In the genomic region with DNA sequence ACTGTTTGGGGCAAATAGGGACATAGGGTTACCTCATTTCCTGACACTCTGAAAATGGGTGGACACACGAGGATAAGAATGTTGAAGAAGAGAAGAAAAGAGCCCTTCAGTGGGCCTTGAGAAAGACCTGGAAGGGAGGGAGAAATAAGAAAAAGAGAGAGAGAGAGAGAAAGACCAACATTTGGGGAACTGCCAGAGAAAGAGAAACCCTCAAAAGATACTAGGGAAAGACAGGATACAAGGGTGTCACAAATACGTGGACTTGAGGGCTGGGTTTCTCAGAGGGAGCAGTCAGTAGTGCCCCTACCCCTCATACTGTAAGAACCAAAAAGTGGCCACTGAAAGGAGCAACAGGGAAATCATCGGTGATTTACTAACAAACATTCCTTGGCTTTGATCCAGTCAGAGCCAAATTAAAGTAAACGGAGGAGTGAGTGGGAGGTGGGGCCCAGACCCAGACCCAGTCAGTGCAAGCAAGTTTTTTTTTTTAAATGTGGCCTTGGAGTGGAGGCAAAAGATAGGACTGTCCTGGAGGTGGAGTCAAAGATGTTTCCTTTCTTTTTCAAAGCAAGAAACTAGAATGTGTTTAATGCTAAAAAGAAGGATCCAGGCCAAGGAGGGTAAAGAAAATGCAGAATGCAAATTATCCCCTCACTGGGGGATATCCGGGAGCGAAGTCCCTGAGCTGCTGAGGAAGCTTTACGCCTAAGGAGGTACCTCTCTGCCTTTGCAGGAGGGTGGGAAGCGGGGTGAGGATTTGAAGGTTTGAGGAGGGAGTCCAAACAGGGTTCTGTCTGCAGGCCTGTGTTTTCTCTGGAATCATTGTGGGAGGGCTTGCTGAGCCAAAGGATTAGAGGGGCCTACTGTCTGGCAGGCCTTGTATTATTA, we compare ENCODE assay signal across 1 cellular context.
TF ChIP-seq lines count a peak whose summit lies in the region.

No MANE protein-coding gene starts in this region.

TF ChIP-seq in K562, 482 proteins besides CTCF, POLR2A, EP300 and RAD21 (continued from another document):
- TF ChIP-seq, protein P1, sequence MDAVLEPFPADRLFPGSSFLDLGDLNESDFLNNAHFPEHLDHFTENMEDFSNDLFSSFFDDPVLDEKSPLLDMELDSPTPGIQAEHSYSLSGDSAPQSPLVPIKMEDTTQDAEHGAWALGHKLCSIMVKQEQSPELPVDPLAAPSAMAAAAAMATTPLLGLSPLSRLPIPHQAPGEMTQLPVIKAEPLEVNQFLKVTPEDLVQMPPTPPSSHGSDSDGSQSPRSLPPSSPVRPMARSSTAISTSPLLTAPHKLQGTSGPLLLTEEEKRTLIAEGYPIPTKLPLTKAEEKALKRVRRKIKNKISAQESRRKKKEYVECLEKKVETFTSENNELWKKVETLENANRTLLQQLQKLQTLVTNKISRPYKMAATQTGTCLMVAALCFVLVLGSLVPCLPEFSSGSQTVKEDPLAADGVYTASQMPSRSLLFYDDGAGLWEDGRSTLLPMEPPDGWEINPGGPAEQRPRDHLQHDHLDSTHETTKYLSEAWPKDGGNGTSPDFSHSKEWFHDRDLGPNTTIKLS (IDR thresholded peaks at IDR 0.05; ENCODE audit: borderline replicate concordance, low read depth) = no peak
- 0 out of 2 replicates have a peak, but pooled peaks have one; percentile 19 for TF ChIP-seq KLF16 (IDR thresholded peaks at IDR 0.05)
- no peak; the same call in 1 of the 2 replicates for TF ChIP-seq ADNP (tag; IDR thresholded peaks at IDR 0.05)
- TF ChIP-seq RNF2 (IDR thresholded peaks at IDR 0.05) = 0 out of 2 replicates have a peak, but pooled peaks have one; percentile 22
- no peak; the same call in 1 of the 2 replicates for TF ChIP-seq CEBPB (tag; IDR thresholded peaks at IDR 0.05)
- TF ChIP-seq, protein P2, sequence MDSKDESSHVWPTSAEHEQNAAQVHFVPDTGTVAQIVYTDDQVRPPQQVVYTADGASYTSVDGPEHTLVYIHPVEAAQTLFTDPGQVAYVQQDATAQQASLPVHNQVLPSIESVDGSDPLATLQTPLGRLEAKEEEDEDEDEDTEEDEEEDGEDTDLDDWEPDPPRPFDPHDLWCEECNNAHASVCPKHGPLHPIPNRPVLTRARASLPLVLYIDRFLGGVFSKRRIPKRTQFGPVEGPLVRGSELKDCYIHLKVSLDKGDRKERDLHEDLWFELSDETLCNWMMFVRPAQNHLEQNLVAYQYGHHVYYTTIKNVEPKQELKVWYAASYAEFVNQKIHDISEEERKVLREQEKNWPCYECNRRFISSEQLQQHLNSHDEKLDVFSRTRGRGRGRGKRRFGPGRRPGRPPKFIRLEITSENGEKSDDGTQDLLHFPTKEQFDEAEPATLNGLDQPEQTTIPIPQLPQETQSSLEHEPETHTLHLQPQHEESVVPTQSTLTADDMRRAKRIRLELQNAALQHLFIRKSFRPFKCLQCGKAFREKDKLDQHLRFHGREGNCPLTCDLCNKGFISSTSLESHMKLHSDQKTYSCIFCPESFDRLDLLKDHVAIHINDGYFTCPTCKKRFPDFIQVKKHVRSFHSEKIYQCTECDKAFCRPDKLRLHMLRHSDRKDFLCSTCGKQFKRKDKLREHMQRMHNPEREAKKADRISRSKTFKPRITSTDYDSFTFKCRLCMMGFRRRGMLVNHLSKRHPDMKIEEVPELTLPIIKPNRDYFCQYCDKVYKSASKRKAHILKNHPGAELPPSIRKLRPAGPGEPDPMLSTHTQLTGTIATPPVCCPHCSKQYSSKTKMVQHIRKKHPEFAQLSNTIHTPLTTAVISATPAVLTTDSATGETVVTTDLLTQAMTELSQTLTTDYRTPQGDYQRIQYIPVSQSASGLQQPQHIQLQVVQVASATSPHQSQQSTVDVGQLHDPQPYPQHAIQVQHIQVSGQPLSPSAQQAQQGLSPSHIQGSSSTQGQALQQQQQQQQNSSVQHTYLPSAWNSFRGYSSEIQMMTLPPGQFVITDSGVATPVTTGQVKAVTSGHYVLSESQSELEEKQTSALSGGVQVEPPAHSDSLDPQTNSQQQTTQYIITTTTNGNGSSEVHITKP (IDR thresholded peaks at IDR 0.05; ENCODE audit: partially characterized antibody) = peak; percentile 53
- no peak for TF ChIP-seq RBM15 (IDR thresholded peaks at IDR 0.05; ENCODE audit: insufficient read depth, low read length)
- no peak for TF ChIP-seq SMC3 (conservative IDR thresholded peaks at IDR 0.05; ENCODE audit: insufficient read depth, low read depth, low read length)
- TF ChIP-seq SNIP1 (IDR thresholded peaks at IDR 0.05; ENCODE audit: low read depth) = peak; percentile 28; the same call in 1 of the 2 replicates
TF ChIP-seq in K562: peak in this region for 61.
